1 cellular context compared by ENCODE assay signal in the genomic region with DNA sequence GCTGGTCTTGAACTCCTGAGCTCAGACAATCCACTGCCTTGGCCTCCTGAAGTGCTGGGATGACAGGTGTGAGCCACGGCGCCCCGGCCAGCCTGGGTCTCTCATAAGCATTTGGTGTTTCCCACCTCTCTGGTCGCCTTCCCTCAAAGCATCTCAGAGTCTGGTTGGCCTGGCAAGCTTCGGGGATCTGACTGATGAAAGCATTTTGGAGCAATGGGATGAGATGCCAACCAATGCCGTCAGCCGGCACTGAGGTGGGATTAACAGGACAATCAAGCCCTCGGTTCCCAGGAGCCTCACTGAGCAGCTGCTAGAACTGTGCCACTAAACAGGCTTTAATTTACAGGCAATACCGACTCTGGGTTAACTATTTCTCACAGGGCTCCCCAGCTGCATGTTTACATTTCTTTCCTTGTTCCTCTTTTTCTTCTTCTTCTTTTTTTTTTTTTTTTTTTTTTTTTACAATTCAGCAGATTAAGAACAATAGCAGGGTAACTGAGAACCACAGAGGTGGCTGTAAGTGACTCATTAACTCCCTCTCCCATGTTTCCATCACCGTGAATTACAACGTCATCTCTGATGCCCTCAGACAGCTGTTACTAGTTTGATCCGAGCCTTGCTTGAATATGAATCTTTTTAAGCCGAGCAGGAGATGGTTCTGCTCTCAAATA.
TF ChIP-seq lines count a peak whose summit lies in the region.

No MANE protein-coding gene starts in this region.

TF ChIP-seq in HepG2, 621 proteins besides CTCF, POLR2A, EP300 and RAD21 (continued from another document):
- no peak for TF ChIP-seq NONO (IDR thresholded peaks at IDR 0.05)
- TF ChIP-seq NONO (CRISPR knock-in tag; conservative IDR thresholded peaks at IDR 0.05): no peak
- TF ChIP-seq, protein P1, sequence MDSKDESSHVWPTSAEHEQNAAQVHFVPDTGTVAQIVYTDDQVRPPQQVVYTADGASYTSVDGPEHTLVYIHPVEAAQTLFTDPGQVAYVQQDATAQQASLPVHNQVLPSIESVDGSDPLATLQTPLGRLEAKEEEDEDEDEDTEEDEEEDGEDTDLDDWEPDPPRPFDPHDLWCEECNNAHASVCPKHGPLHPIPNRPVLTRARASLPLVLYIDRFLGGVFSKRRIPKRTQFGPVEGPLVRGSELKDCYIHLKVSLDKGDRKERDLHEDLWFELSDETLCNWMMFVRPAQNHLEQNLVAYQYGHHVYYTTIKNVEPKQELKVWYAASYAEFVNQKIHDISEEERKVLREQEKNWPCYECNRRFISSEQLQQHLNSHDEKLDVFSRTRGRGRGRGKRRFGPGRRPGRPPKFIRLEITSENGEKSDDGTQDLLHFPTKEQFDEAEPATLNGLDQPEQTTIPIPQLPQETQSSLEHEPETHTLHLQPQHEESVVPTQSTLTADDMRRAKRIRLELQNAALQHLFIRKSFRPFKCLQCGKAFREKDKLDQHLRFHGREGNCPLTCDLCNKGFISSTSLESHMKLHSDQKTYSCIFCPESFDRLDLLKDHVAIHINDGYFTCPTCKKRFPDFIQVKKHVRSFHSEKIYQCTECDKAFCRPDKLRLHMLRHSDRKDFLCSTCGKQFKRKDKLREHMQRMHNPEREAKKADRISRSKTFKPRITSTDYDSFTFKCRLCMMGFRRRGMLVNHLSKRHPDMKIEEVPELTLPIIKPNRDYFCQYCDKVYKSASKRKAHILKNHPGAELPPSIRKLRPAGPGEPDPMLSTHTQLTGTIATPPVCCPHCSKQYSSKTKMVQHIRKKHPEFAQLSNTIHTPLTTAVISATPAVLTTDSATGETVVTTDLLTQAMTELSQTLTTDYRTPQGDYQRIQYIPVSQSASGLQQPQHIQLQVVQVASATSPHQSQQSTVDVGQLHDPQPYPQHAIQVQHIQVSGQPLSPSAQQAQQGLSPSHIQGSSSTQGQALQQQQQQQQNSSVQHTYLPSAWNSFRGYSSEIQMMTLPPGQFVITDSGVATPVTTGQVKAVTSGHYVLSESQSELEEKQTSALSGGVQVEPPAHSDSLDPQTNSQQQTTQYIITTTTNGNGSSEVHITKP (CRISPR knock-in tag; IDR thresholded peaks at IDR 0.05; ENCODE audit: low read depth): no peak
- no peak for TF ChIP-seq RORA (CRISPR knock-in tag; IDR thresholded peaks at IDR 0.05)
